17 cellular contexts compared by ENCODE assay signal in the genomic region with DNA sequence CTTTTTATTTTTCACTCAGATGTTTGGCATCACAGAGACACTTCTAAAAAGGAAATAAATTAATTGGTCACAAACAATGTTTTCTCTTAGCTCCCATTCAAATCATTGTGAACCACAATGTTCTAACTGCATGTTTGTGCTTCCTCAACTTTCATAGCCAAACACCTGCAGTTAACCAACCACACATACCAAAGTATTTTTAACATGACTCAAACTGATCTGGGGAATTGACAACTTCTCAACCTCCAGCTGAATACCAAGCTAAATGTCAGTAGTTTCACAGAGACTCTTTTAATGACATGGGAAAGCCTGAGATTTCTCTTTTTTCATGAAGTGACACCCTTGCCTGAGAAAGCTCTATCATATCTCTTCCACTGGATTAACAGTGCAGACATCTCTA.
DNase-seq lines count a peak whose midpoint lies in the region; ATAC-seq and TF ChIP-seq lines count a peak whose summit lies in the region.
"Had no signal": no experiment of that assay in that cellular context is flagged by ENCODE, and none has a peak within 500 bp of the region (broad histone marks: within the 10 kb centered on the region; RNA-seq: fewer than 3 reads in every experiment).

No MANE protein-coding gene starts in this region.

- H3K27me3 ChIP-seq in MM.1S (replicated peaks; ENCODE audit: insufficient read depth, low read length) = no peaks in the 10 kb centered on the region
- no peaks in the 10 kb centered on the region for H3K27me3 ChIP-seq in gastrocnemius medialis
- H3K27me3 ChIP-seq: heart left ventricle had no signal

- intact Hi-C loops in gastrocnemius medialis (cut with DNase I; ENCODE audit: low total_unique reads) = loop anchor here (5.0 kb wide), 1 partner anchor 75 kb away; no protein-coding TSS in a partner anchor

- peak; percentile 57 to 82 for ATAC-seq in gastrocnemius medialis
- no peak for ATAC-seq in GM21447 (IDR thresholded peaks at IDR 0.05; ENCODE audit: unreplicated experiment)
- ATAC-seq: activated CD4-positive, CD25-positive, alpha-beta regulatory T cell treated with anti-CD3 and anti-CD28 coated beads, Interleukin-2, amount 50 U/mL, for 24 hours; activated T-cell treated with anti-CD3 and anti-CD28 coated beads, Interleukin-2, amount 50 U/mL, for 4 hours; CD8-positive, alpha-beta T cell; heart left ventricle; left lobe of liver; T-cell had no signal

- H3K9me3 ChIP-seq in MM.1S (replicated peaks; ENCODE audit: insufficient read depth, low read length) (no peaks in the 10 kb centered on the region), gastrocnemius medialis (no peaks in the 10 kb centered on the region)
- H3K9me3 ChIP-seq: heart left ventricle had no signal

- TF ChIP-seq CTCF in GM12865 (IDR thresholded peaks at IDR 0.05; ENCODE audit: insufficient read depth, low read depth, low read length, missing control alignments) (no peak), MM.1S (IDR thresholded peaks at IDR 0.05; ENCODE audit: low read length) (no peak), gastrocnemius medialis (IDR thresholded peaks at IDR 0.05 in 4 of 5, conservative IDR thresholded peaks at IDR 0.05 in 1 of 5) (no peak), RWPE1 (conservative IDR thresholded peaks at IDR 0.05; ENCODE audit: low read depth) (no peak)

- H3K9me2 ChIP-seq in MM.1S (replicated peaks; ENCODE audit: insufficient read depth, low read length) = no peaks in the 10 kb centered on the region

- CTCF ChIA-PET in RWPE1 (lab: Yijun Ruan, JAX) = interaction anchor here (0.6 kb wide), 1 partner anchor 120 kb away, joined by 3 read pairs; no protein-coding TSS in a partner anchor

- no peak overlapping the region for H2AFZ ChIP-seq in MM.1S (ENCODE audit: low read length)

- no peak for TF ChIP-seq POLR2A in gastrocnemius medialis (IDR thresholded peaks at IDR 0.05)

- H3K36me3 ChIP-seq in MM.1S (replicated peaks; ENCODE audit: insufficient read depth, low read length) = no peaks in the 10 kb centered on the region
- no peaks in the 10 kb centered on the region for H3K36me3 ChIP-seq in gastrocnemius medialis
- H3K36me3 ChIP-seq: heart left ventricle had no signal

- no peaks in the 10 kb centered on the region for H3K79me2 ChIP-seq in MM.1S (ENCODE audit: low read length)

- no peak overlapping the region for H3K4me3 ChIP-seq in GM12865 (ENCODE audit: low read depth, low read length)
- no peak overlapping the region for H3K4me3 ChIP-seq in MM.1S (ENCODE audit: low read length)
- no peak overlapping the region for H3K4me3 ChIP-seq in gastrocnemius medialis
- H3K4me3 ChIP-seq: heart left ventricle had no signal

- POLR2A ChIA-PET in RWPE1 (lab: Yijun Ruan, JAX; ENCODE audit: low non-redundant PET) = no interaction called here

- DNase-seq in GM12865 (ENCODE audit: low read depth) (peak; percentile 1), MM.1S (peak; percentile 81), epithelial cell of prostate (ENCODE audit: low read depth, low spot score) (peak; percentile 26), gastrocnemius medialis (no peak), RWPE1 (ENCODE audit: low spot score) (no peak), hippocampal formation (lab: John Stamatoyannopoulos, UW) (no peak), inferior parietal cortex (ENCODE audit: extremely low spot score) (no peak)
- DNase-seq: activated T-cell treated with anti-CD3 and anti-CD28 coated beads, Interleukin-2, amount 50 U/mL, for 4 hours; amniotic stem cell; CD8-positive, alpha-beta T cell; heart left ventricle; NCI-H2171; substantia nigra; T-cell had no signal

- no peak overlapping the region for H3K9ac ChIP-seq in MM.1S (ENCODE audit: low read length)

- H3K4me1 ChIP-seq in MM.1S (ENCODE audit: low read length) (peaks cover 8% of the 10 kb centered on the region), gastrocnemius medialis (peaks cover 0 to 7% of the 10 kb centered on the region in 2 donors)

- H4K20me1 ChIP-seq in MM.1S (ENCODE audit: insufficient read depth, low read length) = no peaks in the 10 kb centered on the region

- no peak overlapping the region for H3K4me2 ChIP-seq in MM.1S (ENCODE audit: low read depth, low read length)

- H3F3A ChIP-seq in MM.1S (ENCODE audit: insufficient read depth, low read length) = peaks cover 5% of the 10 kb centered on the region; the same call in 1 of the 2 replicates

- in situ Hi-C loops in gastrocnemius medialis (cut with MboI; ENCODE audit: low sequenced_read_pairs in 4 of 4) = no loop called here

- H3K27ac ChIP-seq in MM.1S (ENCODE audit: low read length) = no peak overlapping the region; the same call in 1 of the 2 replicates
- H3K27ac ChIP-seq in epithelial cell of prostate = no peak overlapping the region
- H3K27ac ChIP-seq in gastrocnemius medialis = peak overlapping the region in 1 of 4 donors; percentile 37
- H3K27ac ChIP-seq in RWPE1 = no peak overlapping the region

Comparison
In these comparisons a context has a peak if more than half of its experiments do, and no peak if none do; other contexts are left out.
1. DNase-seq: peak in GM12865 (single experiment), MM.1S (single experiment) and epithelial cell of prostate (single experiment); none in gastrocnemius medialis (0 of 2), RWPE1 (single experiment), hippocampal formation (0 of 2) and inferior parietal cortex (single experiment).